2 cellular contexts compared by ENCODE assay signal in the genomic region with DNA sequence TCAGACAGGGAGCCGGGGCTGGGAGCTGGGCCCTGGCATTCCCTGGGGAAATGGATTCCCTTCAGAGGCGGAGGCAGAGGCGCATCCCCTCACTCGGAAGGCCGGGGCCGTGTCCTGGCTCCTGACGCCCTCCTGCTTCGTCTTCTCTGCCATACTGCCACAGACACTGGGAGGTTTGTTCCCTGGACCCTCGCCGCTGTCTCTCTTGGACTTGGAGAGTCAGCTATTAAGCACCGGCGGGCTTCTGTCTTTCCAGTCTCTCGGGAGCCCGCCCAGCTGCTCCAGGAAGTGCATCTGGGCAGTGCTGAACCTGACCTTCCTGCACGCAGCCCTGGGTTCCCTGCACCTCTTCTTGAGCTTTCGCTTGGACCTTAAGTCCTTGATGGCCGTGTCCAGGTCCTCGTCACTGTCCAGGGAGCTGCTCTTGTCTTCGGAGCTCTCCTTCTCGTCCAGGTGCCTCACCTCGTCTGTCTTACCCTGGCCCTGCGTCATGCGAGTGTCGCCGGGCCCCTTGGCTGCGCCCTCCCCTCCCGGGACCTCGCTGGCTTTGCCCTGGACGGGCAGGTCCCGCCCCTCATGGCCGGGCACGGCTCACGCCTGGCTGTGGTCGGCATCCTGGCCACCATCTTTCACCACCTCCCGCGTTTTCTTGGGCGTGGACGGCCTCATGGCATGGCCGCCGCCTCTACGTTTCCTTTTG.
TF ChIP-seq lines count a peak whose summit lies in the region.

No MANE protein-coding gene starts in this region.

TF ChIP-seq in endothelial cell of umbilical vein, 7 proteins besides CTCF, POLR2A, EP300 and RAD21 (continued from another document):
- TF ChIP-seq, protein P1, sequence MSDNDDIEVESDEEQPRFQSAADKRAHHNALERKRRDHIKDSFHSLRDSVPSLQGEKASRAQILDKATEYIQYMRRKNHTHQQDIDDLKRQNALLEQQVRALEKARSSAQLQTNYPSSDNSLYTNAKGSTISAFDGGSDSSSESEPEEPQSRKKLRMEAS (IDR thresholded peaks at IDR 0.05; ENCODE audit: insufficient read depth, insufficient read length): no peak
- TF ChIP-seq GATA2 (IDR thresholded peaks at IDR 0.05; ENCODE audit: insufficient read depth, insufficient read length, low read depth, low read length) (no peak), POLR2AphosphoS5 (IDR thresholded peaks at IDR 0.05; ENCODE audit: insufficient read depth, low read depth, low read length) (no peak), MYC (IDR thresholded peaks at IDR 0.05; ENCODE audit: low read depth, low read length) (no peak)
TF ChIP-seq in endothelial cell of umbilical vein: peak in this region for 0.

TF ChIP-seq in SK-N-SH, 30 proteins besides CTCF, POLR2A, EP300 and RAD21 (continued from another document):
- TF ChIP-seq, protein P2, sequence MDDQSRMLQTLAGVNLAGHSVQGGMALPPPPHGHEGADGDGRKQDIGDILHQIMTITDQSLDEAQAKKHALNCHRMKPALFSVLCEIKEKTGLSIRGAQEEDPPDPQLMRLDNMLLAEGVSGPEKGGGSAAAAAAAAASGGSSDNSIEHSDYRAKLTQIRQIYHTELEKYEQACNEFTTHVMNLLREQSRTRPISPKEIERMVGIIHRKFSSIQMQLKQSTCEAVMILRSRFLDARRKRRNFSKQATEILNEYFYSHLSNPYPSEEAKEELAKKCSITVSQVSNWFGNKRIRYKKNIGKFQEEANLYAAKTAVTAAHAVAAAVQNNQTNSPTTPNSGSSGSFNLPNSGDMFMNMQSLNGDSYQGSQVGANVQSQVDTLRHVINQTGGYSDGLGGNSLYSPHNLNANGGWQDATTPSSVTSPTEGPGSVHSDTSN (IDR thresholded peaks at IDR 0.05): no peak
- no peak for TF ChIP-seq TCF12 (IDR thresholded peaks at IDR 0.05)
- no peak for TF ChIP-seq GATA2 (CRISPR knock-in tag; IDR thresholded peaks at IDR 0.05)
- TF ChIP-seq, protein P3, sequence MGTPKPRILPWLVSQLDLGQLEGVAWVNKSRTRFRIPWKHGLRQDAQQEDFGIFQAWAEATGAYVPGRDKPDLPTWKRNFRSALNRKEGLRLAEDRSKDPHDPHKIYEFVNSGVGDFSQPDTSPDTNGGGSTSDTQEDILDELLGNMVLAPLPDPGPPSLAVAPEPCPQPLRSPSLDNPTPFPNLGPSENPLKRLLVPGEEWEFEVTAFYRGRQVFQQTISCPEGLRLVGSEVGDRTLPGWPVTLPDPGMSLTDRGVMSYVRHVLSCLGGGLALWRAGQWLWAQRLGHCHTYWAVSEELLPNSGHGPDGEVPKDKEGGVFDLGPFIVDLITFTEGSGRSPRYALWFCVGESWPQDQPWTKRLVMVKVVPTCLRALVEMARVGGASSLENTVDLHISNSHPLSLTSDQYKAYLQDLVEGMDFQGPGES (IDR thresholded peaks at IDR 0.05; ENCODE audit: low read depth, low read length): no peak
- no peak for TF ChIP-seq GABPA (IDR thresholded peaks at IDR 0.05; ENCODE audit: low read depth)
- TF ChIP-seq, protein P4, sequence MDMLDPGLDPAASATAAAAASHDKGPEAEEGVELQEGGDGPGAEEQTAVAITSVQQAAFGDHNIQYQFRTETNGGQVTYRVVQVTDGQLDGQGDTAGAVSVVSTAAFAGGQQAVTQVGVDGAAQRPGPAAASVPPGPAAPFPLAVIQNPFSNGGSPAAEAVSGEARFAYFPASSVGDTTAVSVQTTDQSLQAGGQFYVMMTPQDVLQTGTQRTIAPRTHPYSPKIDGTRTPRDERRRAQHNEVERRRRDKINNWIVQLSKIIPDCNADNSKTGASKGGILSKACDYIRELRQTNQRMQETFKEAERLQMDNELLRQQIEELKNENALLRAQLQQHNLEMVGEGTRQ (IDR thresholded peaks at IDR 0.05; ENCODE audit: borderline replicate concordance, low read depth, low read length): no peak
- TF ChIP-seq, protein P5, sequence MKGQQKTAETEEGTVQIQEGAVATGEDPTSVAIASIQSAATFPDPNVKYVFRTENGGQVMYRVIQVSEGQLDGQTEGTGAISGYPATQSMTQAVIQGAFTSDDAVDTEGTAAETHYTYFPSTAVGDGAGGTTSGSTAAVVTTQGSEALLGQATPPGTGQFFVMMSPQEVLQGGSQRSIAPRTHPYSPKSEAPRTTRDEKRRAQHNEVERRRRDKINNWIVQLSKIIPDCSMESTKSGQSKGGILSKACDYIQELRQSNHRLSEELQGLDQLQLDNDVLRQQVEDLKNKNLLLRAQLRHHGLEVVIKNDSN (IDR thresholded peaks at IDR 0.05; ENCODE audit: borderline replicate concordance, low read depth): no peak
- TF ChIP-seq FOXJ3 (CRISPR knock-in tag; IDR thresholded peaks at IDR 0.05): no peak
- TF ChIP-seq JUND (IDR thresholded peaks at IDR 0.05): no peak
- TF ChIP-seq RCOR1 (IDR thresholded peaks at IDR 0.05; ENCODE audit: low read length): no peak
- TF ChIP-seq TEAD4 (IDR thresholded peaks at IDR 0.05; ENCODE audit: borderline replicate concordance, insufficient read depth): no peak
- TF ChIP-seq MXI1 (IDR thresholded peaks at IDR 0.05; ENCODE audit: low read depth, low read length): no peak
